12 cellular contexts compared by ENCODE assay signal in genomic region chr7:143384148-143384547, GRCh38. TPM values are rescaled to one million over a fixed set of nuclear protein-coding genes. Genes with fewer than 3 reads are reported as not detected.
DNase-seq lines count a peak whose midpoint lies in the region; ATAC-seq and TF ChIP-seq lines count a peak whose summit lies in the region.
"Had no signal": no experiment of that assay in that cellular context is flagged by ENCODE, and none has a peak within 500 bp of the region (broad histone marks: within the 10 kb centered on the region; RNA-seq: fewer than 3 reads in every experiment).

No MANE protein-coding gene starts in this region.

- intact Hi-C loops in heart left ventricle (cut with DNase I) (loop anchor here in 6 of 10 donors (5.0 to 10.0 kb wide), 6 partner anchors 33 to 521 kb away; partner anchors contain the start of genes CASP2 (in 4 of the 6), TMEM139 (in 2 of the 6) and TCAF1 (in 1 of the 6)), cardiac septum (cut with DNase I) (loop anchor here (5.0 to 10.0 kb wide), 3 partner anchors 97 to 521 kb away; partner anchors contain the start of genes CASP2 and TCAF1), vagina (cut with DNase I) (loop anchor here (5.0 kb wide), 1 partner anchor 97 kb away; the partner anchor contains the start of gene CASP2), Caco-2 (cut with micrococcal nuclease; ENCODE audit: unreplicated experiment) (no loop called here)

- no peaks in the 10 kb centered on the region for H3K9me3 ChIP-seq in heart left ventricle
- no peaks in the 10 kb centered on the region for H3K9me3 ChIP-seq in mononuclear cell (ENCODE audit: low read depth, low read length)
- no peaks in the 10 kb centered on the region for H3K9me3 ChIP-seq in vagina
- H3K9me3 ChIP-seq in Caco-2: no peaks in the 10 kb centered on the region
- H3K9me3 ChIP-seq: HAP-1 had no signal

- H3K27ac Mint-ChIP-seq in Caco-2 (ENCODE audit: unreplicated experiment): no peak overlapping the region

- BruUV-seq in Caco-2 (replicated peaks; lab: Mats Ljungman, UMichigan): no TSS peak

- H3K27me3 ChIP-seq in heart left ventricle (no peaks in the 10 kb centered on the region), mononuclear cell (ENCODE audit: insufficient read depth, low read length) (no peaks in the 10 kb centered on the region), vagina (no peaks in the 10 kb centered on the region), Caco-2 (replicated peaks; ENCODE audit: control insufficient read depth, insufficient read depth, low read length) (no peaks in the 10 kb centered on the region)
- H3K27me3 ChIP-seq: foreskin keratinocyte had no signal

- ATAC-seq in heart left ventricle: no peak
- ATAC-seq in HG03378 (IDR thresholded peaks at IDR 0.05; ENCODE audit: unreplicated experiment): no peak
- ATAC-seq: foreskin keratinocyte had no signal

- H3K4me1 Mint-ChIP-seq in Caco-2 (ENCODE audit: low read depth, unreplicated experiment): peaks cover 9% of the 10 kb centered on the region

- no peak overlapping the region for H3K4me3 Mint-ChIP-seq in Caco-2 (ENCODE audit: unreplicated experiment)

- TF ChIP-seq CTCF in heart left ventricle (IDR thresholded peaks at IDR 0.05) (no peak), vagina (IDR thresholded peaks at IDR 0.05) (no peak), Caco-2 (IDR thresholded peaks at IDR 0.05; ENCODE audit: insufficient read depth in 1 of 2, low read depth in 1 of 2, low read length in 1 of 2, severe bottlenecking in 1 of 2, unreplicated experiment in 1 of 2) (no peak)

- no peak for DNase-seq in heart left ventricle
- no peak for DNase-seq in cardiac septum (ENCODE audit: low spot score)
- peak; percentile 51 for DNase-seq in dermis blood vessel endothelial cell
- DNase-seq in vagina (ENCODE audit: extremely low spot score in 2 of 2): no peak
- no peak for DNase-seq in NCI-H69 (lab: John Stamatoyannopoulos, UW)
- DNase-seq in Caco-2: no peak
- DNase-seq: activated naive CD4-positive, alpha-beta T cell had no signal

- H3K36me3 ChIP-seq in heart left ventricle: peaks cover 0 to 47% (median 24%) of the 10 kb centered on the region in 9 donors
- peaks cover 0 to 14% of the 10 kb centered on the region in 2 donors for H3K36me3 ChIP-seq in vagina
- H3K36me3 ChIP-seq in Caco-2 (ENCODE audit: control insufficient read depth, insufficient read depth, low read length): peaks cover 5% of the 10 kb centered on the region

- H3K27me3 Mint-ChIP-seq in Caco-2 (ENCODE audit: insufficient read depth, unreplicated experiment): no peaks in the 10 kb centered on the region

- POLR2A ChIA-PET in Caco-2 (lab: Charles Lee): interaction anchor here (0.6 kb wide), 1 partner anchor 8 kb away, joined by 4 read pairs; no protein-coding TSS in a partner anchor

- no peak for TF ChIP-seq POLR2A in heart left ventricle (IDR thresholded peaks at IDR 0.05)
- TF ChIP-seq POLR2A in vagina (IDR thresholded peaks at IDR 0.05): no peak

- H3K36me3 Mint-ChIP-seq in Caco-2 (ENCODE audit: insufficient read depth, unreplicated experiment): peaks cover 31% of the 10 kb centered on the region

- CTCF ChIA-PET in Caco-2 (lab: Charles Lee): interaction anchor here (0.9 to 1.0 kb wide), 2 partner anchors 22 to 75 kb away, joined by 3 read pairs; no protein-coding TSS in a partner anchor

- 53 to 61% (median 55%) methylated on average over 5 of the region's 5 CpGs for WGBS in heart left ventricle, 4 donors

- peak overlapping the region in 10 of 12 donors; percentile 17 to 100 (median 45) for H3K27ac ChIP-seq in heart left ventricle
- peak overlapping the region; percentile 94 for H3K27ac ChIP-seq in vagina
- H3K27ac ChIP-seq: foreskin keratinocyte had no signal

- no peaks in the 10 kb centered on the region for H3K9me3 Mint-ChIP-seq in Caco-2 (ENCODE audit: unreplicated experiment)

- H3K4me1 ChIP-seq in heart left ventricle: peaks cover 7 to 78% (median 57%) of the 10 kb centered on the region in 12 donors
- peaks cover 73% of the 10 kb centered on the region for H3K4me1 ChIP-seq in mononuclear cell (ENCODE audit: insufficient read depth, low read length)
- peaks cover 65% of the 10 kb centered on the region for H3K4me1 ChIP-seq in vagina
- H3K4me1 ChIP-seq in Caco-2: peaks cover 38% of the 10 kb centered on the region

- H3K4me3 ChIP-seq in heart left ventricle: peak overlapping the region in 9 of 12 donors; percentile 2 to 96 (median 88)
- peak overlapping the region; percentile 93 for H3K4me3 ChIP-seq in mononuclear cell (ENCODE audit: low read length)
- H3K4me3 ChIP-seq in vagina: peak overlapping the region; percentile 93 to 99
- no peak overlapping the region for H3K4me3 ChIP-seq in Caco-2 (ENCODE audit: low read depth, low read length)
- H3K4me3 ChIP-seq: HAP-1 had no signal

RNA-seq across cellular contexts. Expression of gene ZYX, which starts 3.0 kb away (rescaled TPM):
- 100 to 1,000 TPM in 4 of 9 donors, 10 to 100 TPM in 5; 59.6 to 217 (median 79.4) TPM for total RNA-seq in heart left ventricle
- 100 to 1,000 TPM in 1 of 2 donors, 10 to 100 TPM in 1; 55.9 to 156 TPM for polyA plus RNA-seq in heart left ventricle
- total RNA-seq in cardiac septum: 126 TPM
- total RNA-seq in dermis blood vessel endothelial cell: 26.2 and 57.2 TPM in 2 replicates
- 64.0 TPM for total RNA-seq in mononuclear cell
- 86.2 TPM for total RNA-seq in vagina
- 147 and 160 TPM in 2 replicates for total RNA-seq in Caco-2 (2022)

RNA-seq across cellular contexts. Expression of gene FAM131B, which starts 21.6 kb away (rescaled TPM):
- total RNA-seq in heart left ventricle (under 1 TPM; 0.15 to 0.79 (median 0.42) TPM), cardiac septum (0.19 TPM), dermis blood vessel endothelial cell (0.23 and 0.51 TPM in 2 replicates), mononuclear cell (0.84 TPM), vagina (1.5 TPM), Caco-2 (2022) (20.2 and 22.3 TPM in 2 replicates)
- under 1 TPM; 0.19 to 0.25 TPM for polyA plus RNA-seq in heart left ventricle

RNA-seq across cellular contexts. Expression of gene EPHA1, which starts 24.5 kb away (rescaled TPM):
- total RNA-seq in heart left ventricle: under 1 TPM in 3 of 9 donors, not detected in 6; 0.06 to 0.51 (median 0.48) TPM
- polyA plus RNA-seq in heart left ventricle: under 1 TPM in 1 of 2 donors, not detected in 1; 0.04 TPM
- not detected for total RNA-seq in cardiac septum
- total RNA-seq in dermis blood vessel endothelial cell: 0.09 TPM in 1 of 2 replicates, not detected in the other
- 2.3 TPM for total RNA-seq in mononuclear cell
- 51.3 TPM for total RNA-seq in vagina
- total RNA-seq in Caco-2 (2022): 66.6 and 69.2 TPM in 2 replicates
- polyA plus RNA-seq: neural cell had no signal

RNA-seq across cellular contexts. Expression of gene TAS2R60, which starts 59.1 kb away (rescaled TPM):
- not detected for total RNA-seq in heart left ventricle
- polyA plus RNA-seq in heart left ventricle: not detected
- total RNA-seq in cardiac septum: not detected
- total RNA-seq in dermis blood vessel endothelial cell: not detected in 2 replicates
- total RNA-seq in mononuclear cell: 1.7 TPM
- total RNA-seq in vagina: not detected
- total RNA-seq in Caco-2 (2022): not detected in 2 replicates
- total RNA-seq: foreskin keratinocyte had no signal
- polyA plus RNA-seq: foreskin keratinocyte, neural cell had no signal

Comparison
In these comparisons a context has a peak if more than half of its experiments do, and no peak if none do; other contexts are left out.
1. RNA of gene EPHA1, which starts 24.5 kb away (total RNA-seq): 66.6 to 69.2 TPM in Caco-2 and 51.3 TPM in vagina (single experiment); 2.3 TPM in mononuclear cell (single experiment), not detected in cardiac septum (single experiment), 0.06 to 0.51 TPM in heart left ventricle and 0.09 TPM in dermis blood vessel endothelial cell; every median in the first group is over 10 times any median in the second.